ENCODE assay signal across 8 cellular contexts in genomic region chr16:29789775-29790182, GRCh38. TPM values are rescaled to one million over a fixed set of nuclear protein-coding genes. Genes with fewer than 3 reads are reported as not detected.
DNase-seq lines count a peak whose midpoint lies in the region; ATAC-seq and TF ChIP-seq lines count a peak whose summit lies in the region.

No MANE protein-coding gene starts in this region.

- peak overlapping the region; percentile 47 to 82 for H3K27ac ChIP-seq in thoracic aorta

- H3K4me1 Mint-ChIP-seq in activated CD8-positive, alpha-beta memory T cell treated with anti-CD3 and anti-CD28 coated beads, Interleukin-2, amount 10 ng/mL, durations not matched to agents 7 days and 5 days: peaks cover 46% of the 10 kb centered on the region
- H3K4me1 Mint-ChIP-seq in activated naive CD8-positive, alpha-beta T cell (ENCODE audit: low read depth): peaks cover 42% of the 10 kb centered on the region

- no peaks in the 10 kb centered on the region for H3K27me3 Mint-ChIP-seq in activated CD8-positive, alpha-beta memory T cell treated with anti-CD3 and anti-CD28 coated beads, Interleukin-2, amount 10 ng/mL, durations not matched to agents 7 days and 5 days
- no peaks in the 10 kb centered on the region for H3K27me3 Mint-ChIP-seq in activated naive CD8-positive, alpha-beta T cell

- H3K36me3 ChIP-seq in kidney epithelial cell (ENCODE audit: control insufficient read depth, insufficient read depth, low read length) (no peaks in the 10 kb centered on the region), thoracic aorta (no peaks in the 10 kb centered on the region)

- CTCF ChIA-PET in activated CD8-positive, alpha-beta memory T cell treated with anti-CD3 and anti-CD28 coated beads, Interleukin-2, amount 10 ng/mL, durations not matched to agents 7 days and 5 days (lab: Charles Lee): interaction anchor here (0.6 to 10.5 kb wide), 27 partner anchors 9 to 110 kb away, joined by 3 to 104 read pairs (median 5); partner anchors contain the start of genes C16orf54, MAZ, MVP and PAGR1

- peaks cover 24% of the 10 kb centered on the region for H3K36me3 Mint-ChIP-seq in activated CD8-positive, alpha-beta memory T cell treated with anti-CD3 and anti-CD28 coated beads, Interleukin-2, amount 10 ng/mL, durations not matched to agents 7 days and 5 days
- H3K36me3 Mint-ChIP-seq in activated naive CD8-positive, alpha-beta T cell: peaks cover 11% of the 10 kb centered on the region

- no peaks in the 10 kb centered on the region for H3K9me3 ChIP-seq in thoracic aorta

- H3K4me3 ChIP-seq in kidney epithelial cell (ENCODE audit: low read depth, low read length) (peak overlapping the region; percentile 91), thoracic aorta (peak overlapping the region; percentile 79)

- ATAC-seq in activated CD8-positive, alpha-beta memory T cell treated with anti-CD3 and anti-CD28 coated beads, Interleukin-2, amount 10 ng/mL, durations not matched to agents 7 days and 5 days: no peak
- ATAC-seq in thoracic aorta (ENCODE audit: insufficient number of reproducible peaks, low FRiP score, low read depth) (no peak), GM21390 (IDR thresholded peaks at IDR 0.05; ENCODE audit: unreplicated experiment) (no peak), HG03196 (IDR thresholded peaks at IDR 0.05; ENCODE audit: unreplicated experiment) (no peak), omental fat pad (ENCODE audit: low FRiP score) (no peak)

- no peaks in the 10 kb centered on the region for H3K9me3 Mint-ChIP-seq in activated CD8-positive, alpha-beta memory T cell treated with anti-CD3 and anti-CD28 coated beads, Interleukin-2, amount 10 ng/mL, durations not matched to agents 7 days and 5 days (ENCODE audit: low read depth)
- no peaks in the 10 kb centered on the region for H3K9me3 Mint-ChIP-seq in activated naive CD8-positive, alpha-beta T cell (ENCODE audit: low read depth)

- peak overlapping the region; percentile 96 for H3K4me3 Mint-ChIP-seq in activated CD8-positive, alpha-beta memory T cell treated with anti-CD3 and anti-CD28 coated beads, Interleukin-2, amount 10 ng/mL, durations not matched to agents 7 days and 5 days
- peak overlapping the region; percentile 98 for H3K4me3 Mint-ChIP-seq in activated naive CD8-positive, alpha-beta T cell

- no peak for DNase-seq in activated CD8-positive, alpha-beta memory T cell treated with anti-CD3 and anti-CD28 coated beads, Interleukin-2, amount 10 ng/mL, durations not matched to agents 7 days and 5 days
- DNase-seq in activated CD8-positive, alpha-beta memory T cell treated with anti-CD3 and anti-CD28 coated beads for 24 hours: no peak
- no peak for DNase-seq in kidney epithelial cell (ENCODE audit: low read depth)
- no peak for DNase-seq in thoracic aorta (ENCODE audit: low spot score)
- DNase-seq in omental fat pad (ENCODE audit: low spot score): no peak

- H3K27me3 ChIP-seq in kidney epithelial cell (ENCODE audit: control insufficient read depth, insufficient read depth, low read length) (no peaks in the 10 kb centered on the region), thoracic aorta (replicated peaks; ENCODE audit: insufficient read depth) (no peaks in the 10 kb centered on the region)

- peak overlapping the region; percentile 96 for H3K27ac Mint-ChIP-seq in activated CD8-positive, alpha-beta memory T cell treated with anti-CD3 and anti-CD28 coated beads, Interleukin-2, amount 10 ng/mL, durations not matched to agents 7 days and 5 days
- peak overlapping the region; percentile 98 for H3K27ac Mint-ChIP-seq in activated naive CD8-positive, alpha-beta T cell

- peaks cover 10 to 22% of the 10 kb centered on the region in 2 donors for H3K4me1 ChIP-seq in thoracic aorta (ENCODE audit: control insufficient read depth in 1 of 2, low read depth in 2 of 2)

- TF ChIP-seq CTCF in kidney epithelial cell (IDR thresholded peaks at IDR 0.05; ENCODE audit: insufficient read depth, low read length, poor library complexity, severe bottlenecking) (no peak), thoracic aorta (IDR thresholded peaks at IDR 0.05) (no peak), omental fat pad (IDR thresholded peaks at IDR 0.05) (no peak)

RNA-seq across cellular contexts. Expression of gene KIF22, which starts 0.8 kb away (rescaled TPM):
- 100 to 1,000 TPM; 205 to 266 TPM for total RNA-seq in activated CD8-positive, alpha-beta memory T cell treated with anti-CD3 and anti-CD28 coated beads, Interleukin-2, amount 10 ng/mL, durations not matched to agents 7 days and 5 days
- total RNA-seq in kidney epithelial cell: 24.2 and 27.5 TPM in 2 replicates
- 10 to 100 TPM; 11.4 to 15.2 TPM for total RNA-seq in thoracic aorta
- 10 to 100 TPM in 3 of 4 donors, 1 to 10 TPM in 1; 9.2 to 25.2 (median 13.1) TPM for total RNA-seq in omental fat pad

RNA-seq across cellular contexts. Expression of gene ZG16, which starts 11.7 kb away (rescaled TPM):
- not detected for total RNA-seq in activated CD8-positive, alpha-beta memory T cell treated with anti-CD3 and anti-CD28 coated beads, Interleukin-2, amount 10 ng/mL, durations not matched to agents 7 days and 5 days
- total RNA-seq in kidney epithelial cell: not detected in 2 replicates
- not detected for total RNA-seq in thoracic aorta
- total RNA-seq in omental fat pad: not detected

RNA-seq across cellular contexts. Expression of gene MAZ, which starts 16.6 kb away (rescaled TPM):
- 100 to 1,000 TPM; 411 to 434 TPM for total RNA-seq in activated CD8-positive, alpha-beta memory T cell treated with anti-CD3 and anti-CD28 coated beads, Interleukin-2, amount 10 ng/mL, durations not matched to agents 7 days and 5 days
- total RNA-seq in kidney epithelial cell (164 and 200 TPM in 2 replicates), thoracic aorta (10 to 100 TPM; 73.0 to 99.4 TPM), omental fat pad (10 to 100 TPM; 38.0 to 76.9 (median 57.7) TPM)

RNA-seq across cellular contexts. Expression of gene PRRT2, which starts 22.2 kb away (rescaled TPM):
- 1 to 10 TPM in 1 of 2 experiments, under 1 TPM in 1; 0.85 to 1.1 TPM for total RNA-seq in activated CD8-positive, alpha-beta memory T cell treated with anti-CD3 and anti-CD28 coated beads, Interleukin-2, amount 10 ng/mL, durations not matched to agents 7 days and 5 days
- total RNA-seq in kidney epithelial cell (0.27 and 0.29 TPM in 2 replicates), thoracic aorta (10 to 100 TPM; 39.4 to 40.8 TPM), omental fat pad (1 to 10 TPM in 2 of 4 donors, under 1 TPM in 2; 0.28 to 9.8 (median 1.0) TPM)

RNA-seq across cellular contexts. Expression of gene PAGR1, which starts 26.2 kb away (rescaled TPM):
- 10 to 100 TPM; 34.3 to 35.2 TPM for total RNA-seq in activated CD8-positive, alpha-beta memory T cell treated with anti-CD3 and anti-CD28 coated beads, Interleukin-2, amount 10 ng/mL, durations not matched to agents 7 days and 5 days
- total RNA-seq in kidney epithelial cell (40.1 and 53.9 TPM in 2 replicates), thoracic aorta (10 to 100 TPM; 40.8 to 45.2 TPM), omental fat pad (10 to 100 TPM; 15.6 to 32.9 (median 20.6) TPM)
